ENCODE assay signal across 18 cellular contexts in genomic region chr5:115381911-115382662, GRCh38.
"Had no signal": no experiment of that assay in that cellular context is flagged by ENCODE, and none has a peak within 500 bp of the region (broad histone marks: within the 10 kb centered on the region; RNA-seq: fewer than 3 reads in every experiment).

No MANE protein-coding gene starts in this region.

- H3K36me3 ChIP-seq: gastroesophageal sphincter, heart left ventricle, ovary, spleen, thoracic aorta, upper lobe of right lung had no signal

- H3K4me1 ChIP-seq: spleen had no signal

- H3K4me3 ChIP-seq: gastroesophageal sphincter, heart left ventricle, ovary, spleen, thoracic aorta, upper lobe of right lung had no signal

- H3K9me3 ChIP-seq: gastroesophageal sphincter, heart left ventricle, ovary, spleen, thoracic aorta, upper lobe of right lung had no signal

- DNase-seq: activated B cell treated with CpG ODN at 0.5 μM for 24 hours; activated CD4-positive, alpha-beta memory T cell treated with anti-CD3 and anti-CD28 coated beads for 36 hours; activated CD4-positive, alpha-beta T cell treated with anti-CD3 and anti-CD28 coated beads for 4 hours; activated naive CD4-positive, alpha-beta T cell; activated naive CD8-positive, alpha-beta T cell treated with anti-CD3 and anti-CD28 coated beads for 36 hours; activated T-cell treated with anti-CD3 and anti-CD28 coated beads for 4 hours; amniotic stem cell; heart left ventricle; naive thymus-derived CD8-positive, alpha-beta T cell; ovary; spleen; stimulated activated CD4-positive, alpha-beta T cell treated with anti-CD3 and anti-CD28 coated beads, Interleukin-4, amount 100 ng/mL, for 4 hours; upper lobe of right lung had no signal

- H3K27ac ChIP-seq: epithelial cell of prostate, gastroesophageal sphincter, ovary, spleen, thoracic aorta, upper lobe of right lung had no signal

- H3K27me3 ChIP-seq: gastroesophageal sphincter, heart left ventricle, ovary, spleen, upper lobe of right lung had no signal

- ATAC-seq: gastroesophageal sphincter; naive thymus-derived CD8-positive, alpha-beta T cell; sciatic nerve; stimulated activated memory B cell treated with anti-CD40 and anti-IgM and Interleukin-4, amounts not matched to agents 10 μg/mL and 1 μg/mL and 100 μg/mL, for 72 hours; upper lobe of right lung had no signal
